8 cellular contexts compared by ENCODE assay signal in genomic region chr22:46036558-46037408, GRCh38. TPM values are rescaled to one million over a fixed set of nuclear protein-coding genes. Genes with fewer than 3 reads are reported as not detected.
DNase-seq lines count a peak whose midpoint lies in the region; ATAC-seq and TF ChIP-seq lines count a peak whose summit lies in the region.

No MANE protein-coding gene starts in this region.

- peak; percentile 33 for DNase-seq in activated CD4-positive, CD25-positive, alpha-beta regulatory T cell treated with anti-CD3 and anti-CD28 coated beads, Interleukin-2, amount 50 U/mL, for 16 hours (ENCODE audit: low read depth, low spot score)
- peak; percentile 63 for DNase-seq in NCI-H748 (lab: John Stamatoyannopoulos, UW; ENCODE audit: unreplicated experiment)
- DNase-seq in activated T-cell treated with anti-CD3 and anti-CD28 coated beads, Interleukin-2, amount 50 U/mL, for 72 hours, result peak; percentile 49 to 63
- DNase-seq in germinal center (ENCODE audit: low spot score), result peak; percentile 63
- DNase-seq in prostate gland (ENCODE audit: low spot score), result peak; percentile 44
- DNase-seq in AG08396 (ENCODE audit: low spot score), result no peak
- DNase-seq in 8988T, result no peak

- no peaks in the 10 kb centered on the region for H3K9me3 ChIP-seq in prostate gland

- peak overlapping the region; percentile 87 for H3K27ac Mint-ChIP-seq in activated T-cell treated with anti-CD3 and anti-CD28 coated beads, Interleukin-2, amount 50 U/mL, for 72 hours

- no peaks in the 10 kb centered on the region for H3K36me3 ChIP-seq in prostate gland

- H3K27ac ChIP-seq in prostate gland, result peak overlapping the region; percentile 99 to 100

- no peak for TF ChIP-seq POLR2A in prostate gland (IDR thresholded peaks at IDR 0.05)

- peak in 3 of 4 experiments; percentile 13 to 34 (median 23) for TF ChIP-seq CTCF in prostate gland (IDR thresholded peaks at IDR 0.05)

- H3K4me3 Mint-ChIP-seq in activated T-cell treated with anti-CD3 and anti-CD28 coated beads, Interleukin-2, amount 50 U/mL, for 72 hours, result peak overlapping the region; percentile 91

- no peaks in the 10 kb centered on the region for H3K27me3 ChIP-seq in prostate gland (replicated peaks; ENCODE audit: insufficient read depth)

- no peaks in the 10 kb centered on the region for H3K9me3 Mint-ChIP-seq in activated T-cell treated with anti-CD3 and anti-CD28 coated beads, Interleukin-2, amount 50 U/mL, for 72 hours

- intact Hi-C loops in prostate gland (cut with DNase I), result no loop called here

- ATAC-seq in activated CD4-positive, CD25-positive, alpha-beta regulatory T cell treated with anti-CD3 and anti-CD28 coated beads, Interleukin-2, amount 50 U/mL, for 24 hours, result no peak
- peak; percentile 22 to 28 for ATAC-seq in activated T-cell treated with anti-CD3 and anti-CD28 coated beads, Interleukin-2, amount 50 U/mL, for 72 hours (replicated peaks in 1 of 2)

- H3K4me3 ChIP-seq in prostate gland, result peak overlapping the region; percentile 47 to 64

- H3K27me3 Mint-ChIP-seq in activated T-cell treated with anti-CD3 and anti-CD28 coated beads, Interleukin-2, amount 50 U/mL, for 72 hours (ENCODE audit: low read depth), result no peaks in the 10 kb centered on the region

- 35% methylated on average over 18 of the region's 18 CpGs for WGBS in prostate gland

- peaks cover 27% of the 10 kb centered on the region for H3K4me1 Mint-ChIP-seq in activated T-cell treated with anti-CD3 and anti-CD28 coated beads, Interleukin-2, amount 50 U/mL, for 72 hours (ENCODE audit: low read depth)

- no peaks in the 10 kb centered on the region for H3K36me3 Mint-ChIP-seq in activated T-cell treated with anti-CD3 and anti-CD28 coated beads, Interleukin-2, amount 50 U/mL, for 72 hours (ENCODE audit: insufficient read depth in 2 of 2)

- no peaks in the 10 kb centered on the region for H3K4me1 ChIP-seq in prostate gland (replicated peaks)

RNA-seq across cellular contexts. Expression of gene WNT7B, which starts 59.8 kb away (rescaled TPM):
- not detected for total RNA-seq in activated T-cell treated with anti-CD3 and anti-CD28 coated beads, Interleukin-2, amount 50 U/mL, for 72 hours
- total RNA-seq in prostate gland, result 1 to 10 TPM; 7.5 to 7.7 TPM

Comparison
In these comparisons a context has a peak if more than half of its experiments do, and no peak if none do; other contexts are left out.
1. DNase-seq: peak in activated CD4-positive, CD25-positive, alpha-beta regulatory T cell treated with anti-CD3 and anti-CD28 coated beads, Interleukin-2, amount 50 U/mL, for 16 hours (single experiment), NCI-H748 (single experiment), activated T-cell treated with anti-CD3 and anti-CD28 coated beads, Interleukin-2, amount 50 U/mL, for 72 hours (2 of 2), germinal center (single experiment) and prostate gland (single experiment); none in AG08396 (single experiment) and 8988T (single experiment).
2. ATAC-seq: peak in activated T-cell treated with anti-CD3 and anti-CD28 coated beads, Interleukin-2, amount 50 U/mL, for 72 hours (2 of 2); none in activated CD4-positive, CD25-positive, alpha-beta regulatory T cell treated with anti-CD3 and anti-CD28 coated beads, Interleukin-2, amount 50 U/mL, for 24 hours (0 of 2).
3. RNA of gene WNT7B, which starts 59.8 kb away (total RNA-seq): 7.5 to 7.7 TPM in prostate gland; not detected in activated T-cell treated with anti-CD3 and anti-CD28 coated beads, Interleukin-2, amount 50 U/mL, for 72 hours; every median in the first group is over 4 times any median in the second.